In the genomic region with DNA sequence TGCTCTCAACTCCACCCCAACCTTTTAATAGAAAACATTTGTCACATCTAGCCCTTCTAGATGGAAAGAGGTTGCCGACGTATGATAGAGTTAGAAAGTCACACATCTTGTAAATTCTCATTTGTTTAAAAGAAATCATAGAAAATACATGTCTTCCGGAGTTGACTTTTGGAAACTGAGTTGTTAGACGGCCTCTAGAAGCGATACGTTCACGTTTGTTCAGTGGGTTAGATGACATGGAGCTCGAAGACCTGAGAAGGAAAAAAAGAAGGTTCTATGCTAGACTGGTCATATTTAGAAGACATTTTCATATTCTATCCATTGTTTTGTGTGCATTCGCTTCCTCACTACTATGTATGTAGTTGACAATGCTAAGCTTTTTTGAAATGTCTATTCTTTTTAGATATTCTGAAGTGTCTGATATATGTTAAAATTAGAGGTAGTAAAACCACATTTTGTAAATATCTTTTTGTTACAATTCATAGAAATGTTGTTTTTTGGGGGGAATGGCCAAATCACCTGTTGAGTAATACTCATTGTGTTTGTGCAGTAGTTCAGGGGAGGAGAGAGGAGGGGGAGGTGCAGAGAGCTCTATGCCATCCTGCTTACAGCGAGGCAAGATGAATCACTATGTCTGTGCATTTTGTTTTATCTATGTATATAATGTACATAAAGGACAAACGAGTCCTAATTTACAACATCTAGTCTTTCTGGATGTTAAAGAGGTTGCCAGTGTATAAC, we compare ENCODE assay signal across 1 cellular context.
TF ChIP-seq lines count a peak whose summit lies in the region.

No MANE protein-coding gene starts in this region.

TF ChIP-seq in HEK293, 187 proteins besides CTCF, POLR2A, EP300 and RAD21:
- TF ChIP-seq ZNF10 (tag by site-specific recombination; IDR thresholded peaks at IDR 0.05) (0 out of 2 replicates have a peak, but pooled peaks have one; percentile 36), ZEB2 (tag by site-specific recombination; IDR thresholded peaks at IDR 0.05) (peak; percentile 50; the same call in 1 of the 2 replicates), ZNF24 (tag by site-specific recombination; IDR thresholded peaks at IDR 0.05) (peak; percentile 38; the same call in 1 of the 2 replicates), SCRT2 (tag by site-specific recombination; IDR thresholded peaks at IDR 0.05) (peak; percentile 97), ZNF341 (tag by site-specific recombination; IDR thresholded peaks at IDR 0.05; ENCODE audit: low read depth) (peak; percentile 30; the same call in 1 of the 2 replicates), SCRT1 (tag by site-specific recombination; IDR thresholded peaks at IDR 0.05; ENCODE audit: borderline replicate concordance) (peak; percentile 94), ZBTB17 (tag by site-specific recombination; IDR thresholded peaks at IDR 0.05) (peak; percentile 51; the same call in 1 of the 2 replicates)
